1 cellular context compared by ENCODE assay signal in the genomic region with DNA sequence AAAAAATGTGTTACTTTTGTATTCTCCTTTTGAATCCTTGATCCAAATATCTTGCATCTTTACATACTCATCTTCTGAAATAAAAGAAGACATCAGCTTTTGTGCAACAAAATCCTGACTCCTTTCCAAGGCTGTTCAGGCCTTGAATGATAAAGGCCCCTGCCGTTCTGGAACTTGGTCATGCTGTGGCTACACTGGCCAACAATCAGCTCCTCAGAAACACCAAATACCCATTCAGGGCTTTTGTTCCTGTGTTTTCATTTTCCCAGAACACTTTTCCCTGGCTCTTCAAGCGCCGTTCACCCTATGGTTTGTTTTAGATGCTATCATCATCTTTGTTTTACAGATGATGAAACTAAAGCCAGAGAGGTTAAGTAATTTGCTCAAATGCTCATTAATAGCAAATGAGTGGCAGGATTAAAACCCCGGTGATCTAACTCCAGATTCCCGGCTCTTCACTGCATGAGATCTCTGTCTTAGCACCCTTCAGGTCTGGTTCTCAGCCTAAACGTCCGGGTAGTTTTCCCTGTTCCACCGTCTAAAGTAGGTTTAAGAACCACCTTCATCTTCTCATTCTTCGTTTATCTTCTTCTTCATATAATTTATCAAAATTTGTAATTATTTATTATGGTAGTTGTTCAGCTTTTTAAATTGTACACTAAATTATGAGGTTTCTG.
TF ChIP-seq lines count a peak whose summit lies in the region.

No MANE protein-coding gene starts in this region.

TF ChIP-seq in GM23338, 12 proteins besides CTCF, POLR2A, EP300 and RAD21 (continued from another document):
- TF ChIP-seq, protein P1, sequence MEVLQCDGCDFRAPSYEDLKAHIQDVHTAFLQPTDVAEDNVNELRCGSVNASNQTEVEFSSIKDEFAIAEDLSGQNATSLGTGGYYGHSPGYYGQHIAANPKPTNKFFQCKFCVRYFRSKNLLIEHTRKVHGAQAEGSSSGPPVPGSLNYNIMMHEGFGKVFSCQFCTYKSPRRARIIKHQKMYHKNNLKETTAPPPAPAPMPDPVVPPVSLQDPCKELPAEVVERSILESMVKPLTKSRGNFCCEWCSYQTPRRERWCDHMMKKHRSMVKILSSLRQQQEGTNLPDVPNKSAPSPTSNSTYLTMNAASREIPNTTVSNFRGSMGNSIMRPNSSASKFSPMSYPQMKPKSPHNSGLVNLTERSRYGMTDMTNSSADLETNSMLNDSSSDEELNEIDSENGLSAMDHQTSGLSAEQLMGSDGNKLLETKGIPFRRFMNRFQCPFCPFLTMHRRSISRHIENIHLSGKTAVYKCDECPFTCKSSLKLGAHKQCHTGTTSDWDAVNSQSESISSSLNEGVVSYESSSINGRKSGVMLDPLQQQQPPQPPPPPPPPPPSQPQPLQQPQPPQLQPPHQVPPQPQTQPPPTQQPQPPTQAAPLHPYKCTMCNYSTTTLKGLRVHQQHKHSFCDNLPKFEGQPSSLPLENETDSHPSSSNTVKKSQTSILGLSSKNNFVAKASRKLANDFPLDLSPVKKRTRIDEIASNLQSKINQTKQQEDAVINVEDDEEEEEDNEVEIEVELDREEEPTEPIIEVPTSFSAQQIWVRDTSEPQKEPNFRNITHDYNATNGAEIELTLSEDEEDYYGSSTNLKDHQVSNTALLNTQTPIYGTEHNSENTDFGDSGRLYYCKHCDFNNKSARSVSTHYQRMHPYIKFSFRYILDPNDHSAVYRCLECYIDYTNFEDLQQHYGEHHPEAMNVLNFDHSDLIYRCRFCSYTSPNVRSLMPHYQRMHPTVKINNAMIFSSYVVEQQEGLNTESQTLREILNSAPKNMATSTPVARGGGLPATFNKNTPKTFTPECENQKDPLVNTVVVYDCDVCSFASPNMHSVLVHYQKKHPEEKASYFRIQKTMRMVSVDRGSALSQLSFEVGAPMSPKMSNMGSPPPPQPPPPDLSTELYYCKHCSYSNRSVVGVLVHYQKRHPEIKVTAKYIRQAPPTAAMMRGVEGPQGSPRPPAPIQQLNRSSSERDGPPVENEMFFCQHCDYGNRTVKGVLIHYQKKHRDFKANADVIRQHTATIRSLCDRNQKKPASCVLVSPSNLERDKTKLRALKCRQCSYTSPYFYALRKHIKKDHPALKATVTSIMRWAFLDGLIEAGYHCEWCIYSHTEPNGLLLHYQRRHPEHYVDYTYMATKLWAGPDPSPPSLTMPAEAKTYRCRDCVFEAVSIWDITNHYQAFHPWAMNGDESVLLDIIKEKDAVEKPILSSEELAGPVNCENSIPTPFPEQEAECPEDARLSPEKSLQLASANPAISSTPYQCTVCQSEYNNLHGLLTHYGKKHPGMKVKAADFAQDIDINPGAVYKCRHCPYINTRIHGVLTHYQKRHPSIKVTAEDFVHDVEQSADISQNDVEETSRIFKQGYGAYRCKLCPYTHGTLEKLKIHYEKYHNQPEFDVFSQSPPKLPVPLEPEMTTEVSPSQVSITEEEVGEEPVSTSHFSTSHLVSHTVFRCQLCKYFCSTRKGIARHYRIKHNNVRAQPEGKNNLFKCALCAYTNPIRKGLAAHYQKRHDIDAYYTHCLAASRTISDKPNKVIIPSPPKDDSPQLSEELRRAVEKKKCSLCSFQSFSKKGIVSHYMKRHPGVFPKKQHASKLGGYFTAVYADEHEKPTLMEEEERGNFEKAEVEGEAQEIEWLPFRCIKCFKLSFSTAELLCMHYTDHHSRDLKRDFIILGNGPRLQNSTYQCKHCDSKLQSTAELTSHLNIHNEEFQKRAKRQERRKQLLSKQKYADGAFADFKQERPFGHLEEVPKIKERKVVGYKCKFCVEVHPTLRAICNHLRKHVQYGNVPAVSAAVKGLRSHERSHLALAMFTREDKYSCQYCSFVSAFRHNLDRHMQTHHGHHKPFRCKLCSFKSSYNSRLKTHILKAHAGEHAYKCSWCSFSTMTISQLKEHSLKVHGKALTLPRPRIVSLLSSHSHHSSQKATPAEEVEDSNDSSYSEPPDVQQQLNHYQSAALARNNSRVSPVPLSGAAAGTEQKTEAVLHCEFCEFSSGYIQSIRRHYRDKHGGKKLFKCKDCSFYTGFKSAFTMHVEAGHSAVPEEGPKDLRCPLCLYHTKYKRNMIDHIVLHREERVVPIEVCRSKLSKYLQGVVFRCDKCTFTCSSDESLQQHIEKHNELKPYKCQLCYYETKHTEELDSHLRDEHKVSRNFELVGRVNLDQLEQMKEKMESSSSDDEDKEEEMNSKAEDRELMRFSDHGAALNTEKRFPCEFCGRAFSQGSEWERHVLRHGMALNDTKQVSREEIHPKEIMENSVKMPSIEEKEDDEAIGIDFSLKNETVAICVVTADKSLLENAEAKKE (CRISPR knock-in tag; IDR thresholded peaks at IDR 0.05): peak; percentile 98
- TF ChIP-seq ZNF114 (CRISPR knock-in tag; IDR thresholded peaks at IDR 0.05) (no peak), EZH2 (IDR thresholded peaks at IDR 0.05; ENCODE audit: low read depth, unreplicated experiment) (no peak), ZNF331 (CRISPR knock-in tag; IDR thresholded peaks at IDR 0.05; ENCODE audit: low read depth) (0 out of 2 replicates have a peak, but pooled peaks have one; percentile 7)
TF ChIP-seq in GM23338: peak in this region for 4.
